In genomic region chr20:59062057-59062456, GRCh38 we compare ENCODE assay signal across 17 cellular contexts. TPM values are rescaled to one million over a fixed set of nuclear protein-coding genes. Genes with fewer than 3 reads are reported as not detected.
"Had no signal": no experiment of that assay in that cellular context is flagged by ENCODE, and none has a peak within 500 bp of the region (broad histone marks: within the 10 kb centered on the region; RNA-seq: fewer than 3 reads in every experiment).

No MANE protein-coding gene starts in this region.

- H3K36me3 ChIP-seq: ovary, thoracic aorta, upper lobe of left lung had no signal

- DNase-seq: activated CD4-positive, alpha-beta memory T cell treated with anti-CD3 and anti-CD28 coated beads, Interleukin-2, amount 10 ng/mL, durations not matched to agents 7 days and 5 days; activated CD4-positive, alpha-beta T cell treated with anti-CD3 and anti-CD28 coated beads for 36 hours; activated CD8-positive, alpha-beta memory T cell treated with anti-CD3 and anti-CD28 coated beads, Interleukin-2, amount 10 ng/mL, durations not matched to agents 7 days and 5 days; activated naive CD8-positive, alpha-beta T cell treated with anti-CD3 and anti-CD28 coated beads for 36 hours; amygdala; caudate nucleus; effector memory CD8-positive, alpha-beta T cell; immature natural killer cell; natural killer cell; ovary; psoas muscle; stimulated activated CD4-positive, alpha-beta T cell treated with anti-CD3 and anti-CD28 coated beads, Interleukin-4, amount 100 ng/mL, for 24 hours; upper lobe of left lung had no signal

- H3K27me3 ChIP-seq: ovary, upper lobe of left lung had no signal

- H3K4me1 ChIP-seq: psoas muscle had no signal

- H3K9me3 ChIP-seq: ovary, thoracic aorta, upper lobe of left lung had no signal

- ATAC-seq: activated CD4-positive, alpha-beta T cell treated with anti-CD3 and anti-CD28 coated beads for 36 hours; activated CD8-positive, alpha-beta memory T cell treated with anti-CD3 and anti-CD28 coated beads, Interleukin-2, amount 10 ng/mL, durations not matched to agents 7 days and 5 days; effector memory CD8-positive, alpha-beta T cell; natural killer cell; psoas muscle; sciatic nerve; stimulated activated memory B cell treated with anti-CD40 and anti-IgM and Interleukin-4, amounts not matched to agents 10 μg/mL and 1 μg/mL and 100 μg/mL, for 72 hours had no signal

- H3K4me3 ChIP-seq: ovary, psoas muscle, thoracic aorta, upper lobe of left lung had no signal

- H3K27ac ChIP-seq: ovary, psoas muscle, thoracic aorta, upper lobe of left lung had no signal

RNA-seq across cellular contexts. Expression of gene TUBB1, which starts 42.8 kb away (rescaled TPM):
- total RNA-seq: activated CD4-positive, alpha-beta memory T cell treated with anti-CD3 and anti-CD28 coated beads, Interleukin-2, amount 10 ng/mL, durations not matched to agents 7 days and 5 days; activated CD4-positive, alpha-beta T cell treated with anti-CD3 and anti-CD28 coated beads for 36 hours; activated CD8-positive, alpha-beta memory T cell treated with anti-CD3 and anti-CD28 coated beads, Interleukin-2, amount 10 ng/mL, durations not matched to agents 7 days and 5 days; activated naive CD8-positive, alpha-beta T cell treated with anti-CD3 and anti-CD28 coated beads for 36 hours; fibroblast of villous mesenchyme had no signal
